Comparison of ENCODE assay signal across 2 cellular contexts in the genomic region with DNA sequence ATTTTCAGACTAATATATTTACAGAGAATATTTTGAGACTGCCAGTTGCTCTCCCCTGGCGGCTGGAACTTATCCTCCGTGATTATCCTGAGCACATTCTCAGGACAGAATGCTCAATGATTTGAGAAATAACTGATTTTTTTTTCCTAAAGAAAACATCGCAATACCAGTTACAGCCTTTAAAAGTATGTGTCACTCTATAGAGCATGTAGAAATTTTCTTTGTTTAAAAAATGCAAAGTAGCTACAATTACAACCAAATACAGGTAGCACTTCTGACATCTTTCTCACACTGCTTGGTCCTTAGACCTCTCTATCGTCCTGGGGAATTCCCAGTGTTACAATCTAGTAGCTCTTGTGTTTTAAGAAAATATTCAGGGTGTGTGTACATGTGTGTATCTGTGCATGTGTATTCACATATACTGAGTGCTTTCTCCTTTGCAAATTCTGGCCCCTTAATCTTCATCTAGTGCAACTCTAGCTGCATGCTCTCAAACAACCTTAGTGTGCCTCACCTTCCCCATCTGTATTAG.
TF ChIP-seq lines count a peak whose summit lies in the region.

No MANE protein-coding gene starts in this region.

TF ChIP-seq in SK-N-SH, 30 proteins besides CTCF, POLR2A, EP300 and RAD21 (continued from another document):
- no peak for TF ChIP-seq REST (IDR thresholded peaks at IDR 0.05; ENCODE audit: low read depth, low read length)
- no peak for TF ChIP-seq GABPA (IDR thresholded peaks at IDR 0.05; ENCODE audit: low read depth)
- TF ChIP-seq TEAD4 (IDR thresholded peaks at IDR 0.05; ENCODE audit: borderline replicate concordance, insufficient read depth) = no peak
- no peak for TF ChIP-seq FOXJ3 (CRISPR knock-in tag; IDR thresholded peaks at IDR 0.05)
- no peak for TF ChIP-seq TCF12 (IDR thresholded peaks at IDR 0.05)
- TF ChIP-seq NFIC (IDR thresholded peaks at IDR 0.05; ENCODE audit: borderline replicate concordance) = no peak
- TF ChIP-seq CHD2 (IDR thresholded peaks at IDR 0.05; ENCODE audit: low read length, partially characterized antibody) = no peak
- TF ChIP-seq POLR2AphosphoS5 (IDR thresholded peaks at IDR 0.05; ENCODE audit: low read depth, low read length) = no peak
- TF ChIP-seq FOXM1 (IDR thresholded peaks at IDR 0.05; ENCODE audit: low read depth) = no peak
- TF ChIP-seq JUND (IDR thresholded peaks at IDR 0.05) = no peak
- TF ChIP-seq, protein P1, sequence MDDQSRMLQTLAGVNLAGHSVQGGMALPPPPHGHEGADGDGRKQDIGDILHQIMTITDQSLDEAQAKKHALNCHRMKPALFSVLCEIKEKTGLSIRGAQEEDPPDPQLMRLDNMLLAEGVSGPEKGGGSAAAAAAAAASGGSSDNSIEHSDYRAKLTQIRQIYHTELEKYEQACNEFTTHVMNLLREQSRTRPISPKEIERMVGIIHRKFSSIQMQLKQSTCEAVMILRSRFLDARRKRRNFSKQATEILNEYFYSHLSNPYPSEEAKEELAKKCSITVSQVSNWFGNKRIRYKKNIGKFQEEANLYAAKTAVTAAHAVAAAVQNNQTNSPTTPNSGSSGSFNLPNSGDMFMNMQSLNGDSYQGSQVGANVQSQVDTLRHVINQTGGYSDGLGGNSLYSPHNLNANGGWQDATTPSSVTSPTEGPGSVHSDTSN (IDR thresholded peaks at IDR 0.05) = no peak
- TF ChIP-seq, protein P2, sequence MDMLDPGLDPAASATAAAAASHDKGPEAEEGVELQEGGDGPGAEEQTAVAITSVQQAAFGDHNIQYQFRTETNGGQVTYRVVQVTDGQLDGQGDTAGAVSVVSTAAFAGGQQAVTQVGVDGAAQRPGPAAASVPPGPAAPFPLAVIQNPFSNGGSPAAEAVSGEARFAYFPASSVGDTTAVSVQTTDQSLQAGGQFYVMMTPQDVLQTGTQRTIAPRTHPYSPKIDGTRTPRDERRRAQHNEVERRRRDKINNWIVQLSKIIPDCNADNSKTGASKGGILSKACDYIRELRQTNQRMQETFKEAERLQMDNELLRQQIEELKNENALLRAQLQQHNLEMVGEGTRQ (IDR thresholded peaks at IDR 0.05; ENCODE audit: borderline replicate concordance, low read depth, low read length) = no peak
- no peak for TF ChIP-seq TAF1 (IDR thresholded peaks at IDR 0.05; ENCODE audit: borderline replicate concordance, low read depth, low read length)
- no peak for TF ChIP-seq SMC3 (IDR thresholded peaks at IDR 0.05; ENCODE audit: low read depth, low read length)
- TF ChIP-seq RFX5 (IDR thresholded peaks at IDR 0.05; ENCODE audit: low read length) = no peak
- TF ChIP-seq NRF1 (IDR thresholded peaks at IDR 0.05; ENCODE audit: low read depth, low read length) = no peak
- TF ChIP-seq, protein P3, sequence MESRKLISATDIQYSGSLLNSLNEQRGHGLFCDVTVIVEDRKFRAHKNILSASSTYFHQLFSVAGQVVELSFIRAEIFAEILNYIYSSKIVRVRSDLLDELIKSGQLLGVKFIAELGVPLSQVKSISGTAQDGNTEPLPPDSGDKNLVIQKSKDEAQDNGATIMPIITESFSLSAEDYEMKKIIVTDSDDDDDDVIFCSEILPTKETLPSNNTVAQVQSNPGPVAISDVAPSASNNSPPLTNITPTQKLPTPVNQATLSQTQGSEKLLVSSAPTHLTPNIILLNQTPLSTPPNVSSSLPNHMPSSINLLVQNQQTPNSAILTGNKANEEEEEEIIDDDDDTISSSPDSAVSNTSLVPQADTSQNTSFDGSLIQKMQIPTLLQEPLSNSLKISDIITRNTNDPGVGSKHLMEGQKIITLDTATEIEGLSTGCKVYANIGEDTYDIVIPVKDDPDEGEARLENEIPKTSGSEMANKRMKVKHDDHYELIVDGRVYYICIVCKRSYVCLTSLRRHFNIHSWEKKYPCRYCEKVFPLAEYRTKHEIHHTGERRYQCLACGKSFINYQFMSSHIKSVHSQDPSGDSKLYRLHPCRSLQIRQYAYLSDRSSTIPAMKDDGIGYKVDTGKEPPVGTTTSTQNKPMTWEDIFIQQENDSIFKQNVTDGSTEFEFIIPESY (IDR thresholded peaks at IDR 0.05; ENCODE audit: borderline replicate concordance, low read depth) = no peak
- TF ChIP-seq IRF3 (IDR thresholded peaks at IDR 0.05; ENCODE audit: low read depth, low read length) = no peak

TF ChIP-seq in SK-N-SH treated with all-trans-retinoic acid at 6 μM for 48 hours, 23 proteins besides CTCF, POLR2A, EP300 and RAD21 (continued from another document):
- TF ChIP-seq, protein P4, sequence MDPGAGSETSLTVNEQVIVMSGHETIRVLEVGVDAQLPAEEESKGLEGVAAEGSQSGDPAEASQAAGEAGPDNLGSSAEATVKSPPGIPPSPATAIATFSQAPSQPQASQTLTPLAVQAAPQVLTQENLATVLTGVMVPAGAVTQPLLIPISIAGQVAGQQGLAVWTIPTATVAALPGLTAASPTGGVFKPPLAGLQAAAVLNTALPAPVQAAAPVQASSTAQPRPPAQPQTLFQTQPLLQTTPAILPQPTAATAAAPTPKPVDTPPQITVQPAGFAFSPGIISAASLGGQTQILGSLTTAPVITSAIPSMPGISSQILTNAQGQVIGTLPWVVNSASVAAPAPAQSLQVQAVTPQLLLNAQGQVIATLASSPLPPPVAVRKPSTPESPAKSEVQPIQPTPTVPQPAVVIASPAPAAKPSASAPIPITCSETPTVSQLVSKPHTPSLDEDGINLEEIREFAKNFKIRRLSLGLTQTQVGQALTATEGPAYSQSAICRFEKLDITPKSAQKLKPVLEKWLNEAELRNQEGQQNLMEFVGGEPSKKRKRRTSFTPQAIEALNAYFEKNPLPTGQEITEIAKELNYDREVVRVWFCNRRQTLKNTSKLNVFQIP (CRISPR knock-in tag; IDR thresholded peaks at IDR 0.05; ENCODE audit: borderline replicate concordance, low read depth) = no peak
- TF ChIP-seq ZFP3 (CRISPR knock-in tag; IDR thresholded peaks at IDR 0.05) = no peak
- TF ChIP-seq ESRRG (CRISPR knock-in tag; IDR thresholded peaks at IDR 0.05) = no peak
- TF ChIP-seq RARB (CRISPR knock-in tag; IDR thresholded peaks at IDR 0.05) = no peak
- TF ChIP-seq, protein P5, sequence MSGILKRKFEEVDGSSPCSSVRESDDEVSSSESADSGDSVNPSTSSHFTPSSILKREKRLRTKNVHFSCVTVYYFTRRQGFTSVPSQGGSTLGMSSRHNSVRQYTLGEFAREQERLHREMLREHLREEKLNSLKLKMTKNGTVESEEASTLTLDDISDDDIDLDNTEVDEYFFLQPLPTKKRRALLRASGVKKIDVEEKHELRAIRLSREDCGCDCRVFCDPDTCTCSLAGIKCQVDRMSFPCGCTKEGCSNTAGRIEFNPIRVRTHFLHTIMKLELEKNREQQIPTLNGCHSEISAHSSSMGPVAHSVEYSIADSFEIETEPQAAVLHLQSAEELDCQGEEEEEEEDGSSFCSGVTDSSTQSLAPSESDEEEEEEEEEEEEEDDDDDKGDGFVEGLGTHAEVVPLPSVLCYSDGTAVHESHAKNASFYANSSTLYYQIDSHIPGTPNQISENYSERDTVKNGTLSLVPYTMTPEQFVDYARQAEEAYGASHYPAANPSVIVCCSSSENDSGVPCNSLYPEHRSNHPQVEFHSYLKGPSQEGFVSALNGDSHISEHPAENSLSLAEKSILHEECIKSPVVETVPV (CRISPR knock-in tag; IDR thresholded peaks at IDR 0.05) = no peak
- TF ChIP-seq OSR1 (CRISPR knock-in tag; IDR thresholded peaks at IDR 0.05) = no peak
- TF ChIP-seq, protein P6, sequence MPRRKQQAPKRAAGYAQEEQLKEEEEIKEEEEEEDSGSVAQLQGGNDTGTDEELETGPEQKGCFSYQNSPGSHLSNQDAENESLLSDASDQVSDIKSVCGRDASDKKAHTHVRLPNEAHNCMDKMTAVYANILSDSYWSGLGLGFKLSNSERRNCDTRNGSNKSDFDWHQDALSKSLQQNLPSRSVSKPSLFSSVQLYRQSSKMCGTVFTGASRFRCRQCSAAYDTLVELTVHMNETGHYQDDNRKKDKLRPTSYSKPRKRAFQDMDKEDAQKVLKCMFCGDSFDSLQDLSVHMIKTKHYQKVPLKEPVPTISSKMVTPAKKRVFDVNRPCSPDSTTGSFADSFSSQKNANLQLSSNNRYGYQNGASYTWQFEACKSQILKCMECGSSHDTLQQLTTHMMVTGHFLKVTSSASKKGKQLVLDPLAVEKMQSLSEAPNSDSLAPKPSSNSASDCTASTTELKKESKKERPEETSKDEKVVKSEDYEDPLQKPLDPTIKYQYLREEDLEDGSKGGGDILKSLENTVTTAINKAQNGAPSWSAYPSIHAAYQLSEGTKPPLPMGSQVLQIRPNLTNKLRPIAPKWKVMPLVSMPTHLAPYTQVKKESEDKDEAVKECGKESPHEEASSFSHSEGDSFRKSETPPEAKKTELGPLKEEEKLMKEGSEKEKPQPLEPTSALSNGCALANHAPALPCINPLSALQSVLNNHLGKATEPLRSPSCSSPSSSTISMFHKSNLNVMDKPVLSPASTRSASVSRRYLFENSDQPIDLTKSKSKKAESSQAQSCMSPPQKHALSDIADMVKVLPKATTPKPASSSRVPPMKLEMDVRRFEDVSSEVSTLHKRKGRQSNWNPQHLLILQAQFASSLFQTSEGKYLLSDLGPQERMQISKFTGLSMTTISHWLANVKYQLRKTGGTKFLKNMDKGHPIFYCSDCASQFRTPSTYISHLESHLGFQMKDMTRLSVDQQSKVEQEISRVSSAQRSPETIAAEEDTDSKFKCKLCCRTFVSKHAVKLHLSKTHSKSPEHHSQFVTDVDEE (CRISPR knock-in tag; IDR thresholded peaks at IDR 0.05) = no peak
- no peak for TF ChIP-seq ARNTL (CRISPR knock-in tag; IDR thresholded peaks at IDR 0.05; ENCODE audit: borderline replicate concordance, low read depth)
- no peak for TF ChIP-seq BACH2 (CRISPR knock-in tag; IDR thresholded peaks at IDR 0.05; ENCODE audit: borderline replicate concordance)
- no peak for TF ChIP-seq ZFP30 (CRISPR knock-in tag; IDR thresholded peaks at IDR 0.05)
TF ChIP-seq in SK-N-SH treated with all-trans-retinoic acid at 6 μM for 48 hours: peak in this region for 0.
